In genomic region chr20:50745634-50746137, GRCh38 we compare ENCODE assay signal across 1 cellular context.
TF ChIP-seq lines count a peak whose summit lies in the region.

No MANE protein-coding gene starts in this region.

TF ChIP-seq in HCT116, 20 proteins besides CTCF, POLR2A, EP300 and RAD21 (continued from another document):
- TF ChIP-seq EZH2 (IDR thresholded peaks at IDR 0.05), result no peak
- TF ChIP-seq SP1 (IDR thresholded peaks at IDR 0.05; ENCODE audit: low read depth), result no peak
- TF ChIP-seq ATF3 (IDR thresholded peaks at IDR 0.05), result no peak
- TF ChIP-seq ELF1 (IDR thresholded peaks at IDR 0.05; ENCODE audit: borderline replicate concordance, low read depth), result no peak
- no peak for TF ChIP-seq MAX (IDR thresholded peaks at IDR 0.05)
- no peak for TF ChIP-seq JUND (IDR thresholded peaks at IDR 0.05)
- no peak for TF ChIP-seq YY1 (IDR thresholded peaks at IDR 0.05; ENCODE audit: extremely low read depth, insufficient replicate concordance, low read depth, low read length)
- TF ChIP-seq EZH2phosphoT487 (IDR thresholded peaks at IDR 0.05; ENCODE audit: borderline replicate concordance), result no peak
- no peak for TF ChIP-seq CBX3 (IDR thresholded peaks at IDR 0.05; ENCODE audit: low read depth)
- no peak for TF ChIP-seq SIN3A (IDR thresholded peaks at IDR 0.05; ENCODE audit: low read depth)
- no peak for TF ChIP-seq EGR1 (IDR thresholded peaks at IDR 0.05; ENCODE audit: low read depth)
